Comparison of ENCODE assay signal across 15 cellular contexts in the genomic region with DNA sequence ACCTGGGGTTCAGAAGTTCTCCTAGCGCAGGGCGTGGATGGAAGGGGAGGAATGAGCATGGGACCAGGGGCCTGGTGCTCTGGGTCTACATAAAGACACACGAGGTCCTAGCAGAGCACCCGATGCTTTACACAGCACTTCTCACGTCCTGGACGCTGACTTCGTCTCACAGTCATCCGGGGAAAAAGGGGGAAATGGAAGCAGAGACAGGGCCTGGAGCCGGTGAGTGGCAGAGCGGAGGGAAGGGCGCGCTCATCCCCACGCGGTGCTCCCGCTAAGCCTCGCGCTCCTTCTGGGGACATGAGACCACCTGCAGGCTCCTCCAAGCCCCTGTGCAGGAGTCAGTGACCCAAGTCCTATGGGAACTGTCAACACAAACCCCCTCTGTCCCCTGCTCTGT.
DNase-seq lines count a peak whose midpoint lies in the region; ATAC-seq, FAIRE-seq and TF ChIP-seq lines count a peak whose summit lies in the region.
"Had no signal": no experiment of that assay in that cellular context is flagged by ENCODE, and none has a peak within 500 bp of the region (broad histone marks: within the 10 kb centered on the region; RNA-seq: fewer than 3 reads in every experiment).

No MANE protein-coding gene starts in this region.

- no peak overlapping the region for H3K4me3 ChIP-seq in brain microvascular endothelial cell (ENCODE audit: low read depth, low read length)
- no peak overlapping the region for H3K4me3 ChIP-seq in kidney (ENCODE audit: low read length in 2 of 2)
- H3K4me3 ChIP-seq in subcutaneous abdominal adipose tissue (ENCODE audit: low read depth in 1 of 5, low read length in 5 of 5) = no peak overlapping the region
- H3K4me3 ChIP-seq: MG63 had no signal

- TF ChIP-seq CTCF in brain microvascular endothelial cell (IDR thresholded peaks at IDR 0.05; ENCODE audit: low read depth, low read length, missing control alignments) = no peak
- TF ChIP-seq CTCF in kidney (IDR thresholded peaks at IDR 0.05; ENCODE audit: borderline replicate concordance, extremely low read depth, insufficient read depth) = no peak

- peak; percentile 54 for DNase-seq in activated effector memory CD4-positive, alpha-beta T cell treated with anti-CD3 and anti-CD28 coated beads, Interleukin-2, amount 50 U/mL, for 16 hours
- no peak for DNase-seq in activated effector memory CD4-positive, alpha-beta T cell treated with Interleukin-2 at 50 U/mL for 16 hours
- DNase-seq in brain microvascular endothelial cell = no peak
- peak; percentile 23 for DNase-seq in kidney
- DNase-seq in SHP77 (lab: John Stamatoyannopoulos, UW) = no peak
- no peak for DNase-seq in globus pallidus (ENCODE audit: low spot score)
- DNase-seq: caudate nucleus; hippocampal formation; MG63; NCI-H2029 treated with DMSO at 0.1 percent for 48 hours; NCI-H69; stimulated activated CD4-positive, alpha-beta T cell treated with anti-CD3 and anti-CD28 coated beads, Interleukin-12 subunit alpha, Interleukin-12 subunit beta, amount 100 ng/mL, for 4 hours had no signal

- in situ Hi-C loops in brain microvascular endothelial cell (cut with HindIII; ENCODE audit: low pct_ligation_motif_present, low sequenced_read_pairs) = no loop called here

- ATAC-seq in GM19023 (IDR thresholded peaks at IDR 0.05; ENCODE audit: unreplicated experiment) = no peak

- H3K27me3 ChIP-seq in brain microvascular endothelial cell (replicated peaks) = no peaks in the 10 kb centered on the region
- no peaks in the 10 kb centered on the region for H3K27me3 ChIP-seq in subcutaneous abdominal adipose tissue (ENCODE audit: control insufficient read depth in 5 of 5, insufficient read depth in 4 of 5, low read length in 5 of 5)
- H3K27me3 ChIP-seq: MG63 had no signal

- no peaks in the 10 kb centered on the region for H3K9me3 ChIP-seq in kidney (ENCODE audit: control insufficient read depth in 1 of 2, low read length in 2 of 2)
- no peaks in the 10 kb centered on the region for H3K9me3 ChIP-seq in subcutaneous abdominal adipose tissue (ENCODE audit: control insufficient read depth in 5 of 5, low read length in 5 of 5)
- H3K9me3 ChIP-seq: MG63 had no signal

- peak overlapping the region; percentile 63 for H3K27ac ChIP-seq in brain microvascular endothelial cell
- peak overlapping the region; percentile 17 to 62 for H3K27ac ChIP-seq in kidney (ENCODE audit: low read depth in 2 of 2, low read length in 2 of 2)
- H3K27ac ChIP-seq in subcutaneous abdominal adipose tissue (ENCODE audit: low read depth, low read length) = peak overlapping the region; percentile 38
- H3K27ac ChIP-seq: epithelial cell of prostate had no signal

- FAIRE-seq in kidney (lab: Jason Lieb, UNC) = no peak

- H3K9ac ChIP-seq in kidney (ENCODE audit: low read length in 2 of 2) (no peak overlapping the region), subcutaneous abdominal adipose tissue (ENCODE audit: low read length in 5 of 5) (peak overlapping the region in 1 of 5 donors; percentile 17)

- H3K36me3 ChIP-seq in brain microvascular endothelial cell (replicated peaks) = peaks cover 76% of the 10 kb centered on the region
- peaks cover 4% of the 10 kb centered on the region in 2 donors for H3K36me3 ChIP-seq in kidney (ENCODE audit: control insufficient read depth in 1 of 2, insufficient read depth in 2 of 2, low read length in 2 of 2)
- peaks cover 0 to 32% (median 30%) of the 10 kb centered on the region in 5 donors for H3K36me3 ChIP-seq in subcutaneous abdominal adipose tissue (ENCODE audit: control insufficient read depth in 5 of 5, insufficient read depth in 5 of 5, low read length in 5 of 5)

- intact Hi-C loops in kidney (cut with DNase I) = no loop called here

- peaks cover 8 to 13% of the 10 kb centered on the region in 2 donors for H3K4me1 ChIP-seq in kidney (ENCODE audit: control insufficient read depth in 1 of 2, insufficient read depth in 1 of 2, low read depth in 1 of 2, low read length in 2 of 2)
- H3K4me1 ChIP-seq in subcutaneous abdominal adipose tissue (ENCODE audit: control insufficient read depth in 5 of 5, insufficient read depth in 5 of 5, low read length in 5 of 5) = peaks cover 15 to 44% (median 40%) of the 10 kb centered on the region in 5 donors

Comparison
In these comparisons a context has a peak if more than half of its experiments do, and no peak if none do; other contexts are left out.
1. DNase-seq: peak in activated effector memory CD4-positive, alpha-beta T cell treated with anti-CD3 and anti-CD28 coated beads, Interleukin-2, amount 50 U/mL, for 16 hours (single experiment) and kidney (single experiment); none in activated effector memory CD4-positive, alpha-beta T cell treated with Interleukin-2 at 50 U/mL for 16 hours (single experiment), brain microvascular endothelial cell (single experiment), SHP77 (0 of 2) and globus pallidus (single experiment).
2. Peak in every context shown above with its lines, with median percentiles within 50 percentile points of each other: H3K27ac ChIP-seq.